In genomic region chr2:240567137-240567871, GRCh38 we compare ENCODE assay signal across 8 cellular contexts. TPM values are rescaled to one million over a fixed set of nuclear protein-coding genes. Genes with fewer than 3 reads are reported as not detected.
DNase-seq lines count a peak whose midpoint lies in the region; ATAC-seq and TF ChIP-seq lines count a peak whose summit lies in the region.

No MANE protein-coding gene starts in this region.

- no peak for TF ChIP-seq CTCF in nephron (IDR thresholded peaks at IDR 0.05; ENCODE audit: unreplicated experiment in 3 of 3)

- H3K36me3 Mint-ChIP-seq in activated CD4-positive, alpha-beta T cell treated with anti-CD3 and anti-CD28 coated beads, Interleukin-2, amount 10 ng/mL, durations not matched to agents 24 days and 14 days (ENCODE audit: low read depth) = peaks cover 34% of the 10 kb centered on the region
- H3K36me3 Mint-ChIP-seq in nephron (ENCODE audit: low read depth) = peaks cover 3% of the 10 kb centered on the region

- peaks cover 56% of the 10 kb centered on the region for H3K4me1 Mint-ChIP-seq in activated CD4-positive, alpha-beta T cell treated with anti-CD3 and anti-CD28 coated beads, Interleukin-2, amount 10 ng/mL, durations not matched to agents 24 days and 14 days
- peaks cover 18% of the 10 kb centered on the region for H3K4me1 Mint-ChIP-seq in nephron

- H3K9me3 Mint-ChIP-seq in activated CD4-positive, alpha-beta T cell treated with anti-CD3 and anti-CD28 coated beads, Interleukin-2, amount 10 ng/mL, durations not matched to agents 24 days and 14 days = no peaks in the 10 kb centered on the region
- H3K9me3 Mint-ChIP-seq in nephron = no peaks in the 10 kb centered on the region

- no peak for ATAC-seq in GM21529 (IDR thresholded peaks at IDR 0.05; ENCODE audit: unreplicated experiment)
- ATAC-seq in GM21619 (IDR thresholded peaks at IDR 0.05; ENCODE audit: unreplicated experiment) = no peak
- ATAC-seq in GM21423 (IDR thresholded peaks at IDR 0.05; ENCODE audit: unreplicated experiment) = no peak

- DNase-seq in NCI-H345 (lab: John Stamatoyannopoulos, UW) (peak; percentile 55), NCI-H345 treated with DMSO at 0.1 percent for 48 hours (lab: John Stamatoyannopoulos, UW; ENCODE audit: unreplicated experiment) (no peak), epithelial cell of prostate (ENCODE audit: low read depth, low spot score) (no peak)
- DNase-seq in activated CD4-positive, alpha-beta T cell treated with anti-CD3 and anti-CD28 coated beads, Interleukin-2, amount 10 ng/mL, durations not matched to agents 24 days and 14 days = peak; percentile 81

- intact Hi-C loops in activated CD4-positive, alpha-beta T cell treated with anti-CD3 and anti-CD28 coated beads, Interleukin-2, amount 10 ng/mL, durations not matched to agents 24 days and 14 days (cut with micrococcal nuclease) = loop anchor here (5.0 to 10.0 kb wide), 4 partner anchors 130 to 1317 kb away; partner anchors contain the start of genes COPS9, GPC1 and PASK

- peak overlapping the region; percentile 91 for H3K27ac ChIP-seq in epithelial cell of prostate

- peak overlapping the region; percentile 98 for H3K4me3 Mint-ChIP-seq in activated CD4-positive, alpha-beta T cell treated with anti-CD3 and anti-CD28 coated beads, Interleukin-2, amount 10 ng/mL, durations not matched to agents 24 days and 14 days
- H3K4me3 Mint-ChIP-seq in nephron = peak overlapping the region; percentile 85 to 97 (median 89)

- peak overlapping the region; percentile 95 for H3K27ac Mint-ChIP-seq in activated CD4-positive, alpha-beta T cell treated with anti-CD3 and anti-CD28 coated beads, Interleukin-2, amount 10 ng/mL, durations not matched to agents 24 days and 14 days
- peak overlapping the region; percentile 82 to 85 (median 83) for H3K27ac Mint-ChIP-seq in nephron

- H3K27me3 Mint-ChIP-seq in activated CD4-positive, alpha-beta T cell treated with anti-CD3 and anti-CD28 coated beads, Interleukin-2, amount 10 ng/mL, durations not matched to agents 24 days and 14 days = no peaks in the 10 kb centered on the region
- H3K27me3 Mint-ChIP-seq in nephron (ENCODE audit: low read depth) = peaks cover 9% of the 10 kb centered on the region

RNA-seq across cellular contexts. Expression of gene RNPEPL1, which starts 1.0 kb away (rescaled TPM):
- total RNA-seq in activated CD4-positive, alpha-beta T cell treated with anti-CD3 and anti-CD28 coated beads, Interleukin-2, amount 10 ng/mL, durations not matched to agents 24 days and 14 days = 59.1 and 60.7 TPM in 2 replicates

RNA-seq across cellular contexts. Expression of gene DUSP28, which starts 7.1 kb away (rescaled TPM):
- total RNA-seq in activated CD4-positive, alpha-beta T cell treated with anti-CD3 and anti-CD28 coated beads, Interleukin-2, amount 10 ng/mL, durations not matched to agents 24 days and 14 days = 6.3 and 7.9 TPM in 2 replicates

RNA-seq across cellular contexts. Expression of gene ANKMY1, which starts 9.5 kb away (rescaled TPM):
- total RNA-seq in activated CD4-positive, alpha-beta T cell treated with anti-CD3 and anti-CD28 coated beads, Interleukin-2, amount 10 ng/mL, durations not matched to agents 24 days and 14 days = 24.8 and 26.7 TPM in 2 replicates

RNA-seq across cellular contexts. Expression of gene CAPN10, which starts 19.2 kb away (rescaled TPM):
- total RNA-seq in activated CD4-positive, alpha-beta T cell treated with anti-CD3 and anti-CD28 coated beads, Interleukin-2, amount 10 ng/mL, durations not matched to agents 24 days and 14 days = 48.4 and 51.9 TPM in 2 replicates

RNA-seq across cellular contexts. Expression of gene GPR35, which starts 58.0 kb away (rescaled TPM):
- total RNA-seq in activated CD4-positive, alpha-beta T cell treated with anti-CD3 and anti-CD28 coated beads, Interleukin-2, amount 10 ng/mL, durations not matched to agents 24 days and 14 days = 7.1 and 8.7 TPM in 2 replicates

Comparison
In these comparisons a context has a peak if more than half of its experiments do, and no peak if none do; other contexts are left out.
1. DNase-seq: peak in NCI-H345 (single experiment) and activated CD4-positive, alpha-beta T cell treated with anti-CD3 and anti-CD28 coated beads, Interleukin-2, amount 10 ng/mL, durations not matched to agents 24 days and 14 days (single experiment); none in NCI-H345 treated with DMSO at 0.1 percent for 48 hours (single experiment) and epithelial cell of prostate (single experiment).